29 cellular contexts compared by ENCODE assay signal in the genomic region with DNA sequence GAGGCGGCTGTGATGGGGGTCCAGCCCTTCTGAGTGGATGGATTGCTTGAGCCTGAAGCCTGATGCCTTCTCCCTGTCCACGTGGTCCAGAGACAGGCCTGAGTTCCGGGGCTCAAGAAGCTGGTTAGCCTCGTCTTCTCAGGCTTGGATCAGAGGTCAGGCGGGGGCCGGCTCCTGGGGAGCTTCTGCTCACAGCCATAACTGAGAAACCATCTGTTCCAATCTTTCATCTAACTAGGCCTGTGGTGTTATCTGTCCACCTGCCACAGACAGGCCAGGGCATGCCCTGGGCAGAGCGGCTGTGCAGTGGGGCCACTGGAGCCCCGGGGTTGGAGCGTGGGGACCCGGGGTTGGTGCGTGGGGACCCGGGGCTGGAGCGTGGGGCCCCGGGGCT.
DNase-seq lines count a peak whose midpoint lies in the region; TF ChIP-seq lines count a peak whose summit lies in the region.
"Had no signal": no experiment of that assay in that cellular context is flagged by ENCODE, and none has a peak within 500 bp of the region (broad histone marks: within the 10 kb centered on the region; RNA-seq: fewer than 3 reads in every experiment).

No MANE protein-coding gene starts in this region.

- in situ Hi-C loops in brain microvascular endothelial cell (cut with HindIII; ENCODE audit: low pct_ligation_motif_present, low sequenced_read_pairs) = no loop called here

- no peaks in the 10 kb centered on the region for H3K4me1 Mint-ChIP-seq in activated naive CD8-positive, alpha-beta T cell treated with anti-CD3 and anti-CD28 coated beads for 36 hours

- H3K36me3 ChIP-seq in BLaER1 (no peaks in the 10 kb centered on the region), SJCRH30 (no peaks in the 10 kb centered on the region), brain microvascular endothelial cell (replicated peaks) (no peaks in the 10 kb centered on the region)
- H3K36me3 ChIP-seq: lower lobe of right lung, ovary had no signal

- DNase-seq in NCI-H146 (lab: John Stamatoyannopoulos, UW) (peak; percentile 5), NCI-H146 treated with DMSO at 0.1 percent for 48 hours (lab: John Stamatoyannopoulos, UW; ENCODE audit: unreplicated experiment) (no peak), SJCRH30 (peak; percentile 91 to 95), myocyte (ENCODE audit: low read depth) (peak; percentile 90), NCI-H748 (lab: John Stamatoyannopoulos, UW; ENCODE audit: unreplicated experiment) (no peak), brain microvascular endothelial cell (no peak)
- DNase-seq in activated naive CD8-positive, alpha-beta T cell treated with anti-CD3 and anti-CD28 coated beads for 36 hours = no peak
- DNase-seq: activated CD4-positive, alpha-beta memory T cell treated with anti-CD3 and anti-CD28 coated beads for 36 hours; activated CD4-positive, alpha-beta T cell treated with anti-CD3 and anti-CD28 coated beads for 1 hour; activated naive CD4-positive, alpha-beta T cell treated with anti-CD3 and anti-CD28 coated beads, Interleukin-2, amount 50 U/mL, for 16 hours; amniotic stem cell; Caco-2; DMS79 treated with DMSO at 0.1 percent for 48 hours; GF-D8; kidney glomerular epithelial cell; lower lobe of right lung; mucosa of descending colon; NCI-H1105 treated with DMSO at 0.1 percent for 48 hours; NCI-H2029 treated with DMSO at 0.1 percent for 48 hours; NCI-H345; OCI-M1; ovary had no signal

- H3K4me3 ChIP-seq in BLaER1 (no peak overlapping the region), SJCRH30 (no peak overlapping the region), brain microvascular endothelial cell (ENCODE audit: low read depth, low read length) (no peak overlapping the region)
- H3K4me3 ChIP-seq: lower lobe of right lung, mucosa of descending colon, ovary, skin epidermis had no signal

- peak overlapping the region; percentile 83 for H3K4me2 ChIP-seq in BLaER1

- H3K36me3 Mint-ChIP-seq in activated naive CD8-positive, alpha-beta T cell treated with anti-CD3 and anti-CD28 coated beads for 36 hours = no peaks in the 10 kb centered on the region
- H3K36me3 Mint-ChIP-seq: activated CD4-positive, alpha-beta memory T cell treated with anti-CD3 and anti-CD28 coated beads for 36 hours; stimulated activated naive B cell treated with anti-CD40 and anti-IgM and Interleukin-4, amounts not matched to agents 10 μg/mL and 1 μg/mL and 100 μg/mL, for 72 hours had no signal

- H3K27ac Mint-ChIP-seq in activated naive CD8-positive, alpha-beta T cell treated with anti-CD3 and anti-CD28 coated beads for 36 hours = no peak overlapping the region
- H3K27ac Mint-ChIP-seq: activated CD4-positive, alpha-beta memory T cell treated with anti-CD3 and anti-CD28 coated beads for 36 hours; activated T-helper 2 cell treated with anti-CD3 and anti-CD28 coated beads, Interferon-gamma antibody, Interleukin-2, Interleukin-4, amounts not matched to agents 10 μg/mL and 5 μg/mL and 100 μg/mL, durations not matched to agents 14 hours and 24 hours and 36 hours; stimulated activated naive B cell treated with anti-CD40 and anti-IgM and Interleukin-4, amounts not matched to agents 10 μg/mL and 1 μg/mL and 100 μg/mL, for 72 hours had no signal

- no peaks in the 10 kb centered on the region for H3K27me3 ChIP-seq in BLaER1
- H3K27me3 ChIP-seq in SJCRH30 = no peaks in the 10 kb centered on the region
- no peaks in the 10 kb centered on the region for H3K27me3 ChIP-seq in brain microvascular endothelial cell (replicated peaks)
- H3K27me3 ChIP-seq: ovary had no signal

- H3K27ac ChIP-seq in BLaER1 = peak overlapping the region; percentile 49; the same call in 1 of the 2 replicates
- peak overlapping the region; percentile 86 for H3K27ac ChIP-seq in SJCRH30
- H3K27ac ChIP-seq in brain microvascular endothelial cell = no peak overlapping the region
- H3K27ac ChIP-seq: 22Rv1, C4-2B, lower lobe of right lung, ovary, RWPE1, skin epidermis had no signal

- no peak for TF ChIP-seq CTCF in brain microvascular endothelial cell (IDR thresholded peaks at IDR 0.05; ENCODE audit: low read depth, low read length, missing control alignments)

- peaks cover 69% of the 10 kb centered on the region for H3K4me1 ChIP-seq in BLaER1
- peaks cover 68% of the 10 kb centered on the region for H3K4me1 ChIP-seq in SJCRH30
- H3K4me1 ChIP-seq: Caco-2, lower lobe of right lung had no signal

- H3K4me3 Mint-ChIP-seq in activated naive CD8-positive, alpha-beta T cell treated with anti-CD3 and anti-CD28 coated beads for 36 hours = no peak overlapping the region
- H3K4me3 Mint-ChIP-seq: activated CD4-positive, alpha-beta memory T cell treated with anti-CD3 and anti-CD28 coated beads for 36 hours; stimulated activated naive B cell treated with anti-CD40 and anti-IgM and Interleukin-4, amounts not matched to agents 10 μg/mL and 1 μg/mL and 100 μg/mL, for 72 hours had no signal

- no peak overlapping the region for H3K9ac ChIP-seq in BLaER1

- H3K9me3 ChIP-seq in BLaER1 (no peaks in the 10 kb centered on the region), SJCRH30 (replicated peaks) (no peaks in the 10 kb centered on the region; the same call in 1 of the 2 replicates)
- H3K9me3 ChIP-seq: Caco-2, lower lobe of right lung, mucosa of descending colon, ovary had no signal

- H3K27me3 Mint-ChIP-seq in activated naive CD8-positive, alpha-beta T cell treated with anti-CD3 and anti-CD28 coated beads for 36 hours = peaks cover 3% of the 10 kb centered on the region

- H4K20me1 ChIP-seq in BLaER1 = peaks cover 24% of the 10 kb centered on the region

- H3K9me3 Mint-ChIP-seq in activated naive CD8-positive, alpha-beta T cell treated with anti-CD3 and anti-CD28 coated beads for 36 hours = no peaks in the 10 kb centered on the region
- H3K9me3 Mint-ChIP-seq: activated T-helper 2 cell treated with anti-CD3 and anti-CD28 coated beads, Interferon-gamma antibody, Interleukin-2, Interleukin-4, amounts not matched to agents 10 μg/mL and 5 μg/mL and 100 μg/mL, durations not matched to agents 14 hours and 24 hours and 36 hours had no signal

Comparison
In these comparisons a context has a peak if more than half of its experiments do, and no peak if none do; other contexts are left out.
1. DNase-seq: peak in NCI-H146 (single experiment), SJCRH30 (2 of 2) and myocyte (single experiment); none in NCI-H146 treated with DMSO at 0.1 percent for 48 hours (single experiment), NCI-H748 (single experiment), activated naive CD8-positive, alpha-beta T cell treated with anti-CD3 and anti-CD28 coated beads for 36 hours (single experiment) and brain microvascular endothelial cell (single experiment).